16 cellular contexts compared by ENCODE assay signal in genomic region chr20:61908057-61909026, GRCh38.
DNase-seq lines count a peak whose midpoint lies in the region; ATAC-seq, FAIRE-seq and TF ChIP-seq lines count a peak whose summit lies in the region.
"Had no signal": no experiment of that assay in that cellular context is flagged by ENCODE, and none has a peak within 500 bp of the region (broad histone marks: within the 10 kb centered on the region; RNA-seq: fewer than 3 reads in every experiment).

No MANE protein-coding gene starts in this region.

- H3K79me2 ChIP-seq in HepG2 (ENCODE audit: insufficient read depth, low read length), result no peaks in the 10 kb centered on the region

- BruUV-seq in HepG2 (replicated peaks; lab: Mats Ljungman, UMichigan), result no TSS peak
- BruUV-seq in IMR-90 (replicated peaks; lab: Mats Ljungman, UMichigan), result no TSS peak

- no peaks in the 10 kb centered on the region for H3K4me1 ChIP-seq in HepG2 (ENCODE audit: insufficient read depth, low read length)
- no peaks in the 10 kb centered on the region for H3K4me1 ChIP-seq in right lobe of liver
- H3K4me1 ChIP-seq in IMR-90 (ENCODE audit: control insufficient read depth, insufficient read depth, low read length), result no peaks in the 10 kb centered on the region
- peaks cover 0 to 14% (median 0%) of the 10 kb centered on the region in 6 donors for H3K4me1 ChIP-seq in spleen
- no peaks in the 10 kb centered on the region for H3K4me1 ChIP-seq in adrenal gland (replicated peaks in 1 of 2)
- H3K4me1 ChIP-seq: BE2C, HAP-1 had no signal

- TF ChIP-seq EP300 in HepG2 (IDR thresholded peaks at IDR 0.05; ENCODE audit: low read depth in 2 of 2, low read length in 2 of 2) (no peak), HepG2 (CRISPR knock-in tag; IDR thresholded peaks at IDR 0.05; ENCODE audit: borderline replicate concordance) (no peak)

- TF ChIP-seq CTCF in HepG2 (CRISPR knock-in tag; IDR thresholded peaks at IDR 0.05) (no peak), right lobe of liver (IDR thresholded peaks at IDR 0.05) (no peak), IMR-90 (conservative IDR thresholded peaks at IDR 0.05; ENCODE audit: low read depth, low read length) (no peak), glutamatergic neuron (IDR thresholded peaks at IDR 0.05; ENCODE audit: partially characterized antibody, unreplicated experiment) (no peak), spleen (IDR thresholded peaks at IDR 0.05 in 8 of 11, conservative IDR thresholded peaks at IDR 0.05 in 3 of 11) (no peak), adrenal gland (IDR thresholded peaks at IDR 0.05) (no peak)

- H2AK9ac ChIP-seq in IMR-90 (replicated peaks; ENCODE audit: low read depth, low read length, poor library complexity), result no peak overlapping the region

- H2BK20ac ChIP-seq in IMR-90 (ENCODE audit: low read depth, low read length), result no peak overlapping the region

- no peak overlapping the region for H3K23ac ChIP-seq in IMR-90 (ENCODE audit: low read depth, low read length)

- no peak overlapping the region for H3K4ac ChIP-seq in IMR-90 (ENCODE audit: low read depth, low read length)

- no peak overlapping the region for H3K56ac ChIP-seq in IMR-90 (ENCODE audit: extremely low read depth, insufficient read depth, low read length)

- no peak overlapping the region for H4K5ac ChIP-seq in IMR-90 (ENCODE audit: low read depth, low read length)

- intact Hi-C loops in HepG2 (cut with micrococcal nuclease; ENCODE audit: unreplicated experiment) (no loop called here), right lobe of liver (cut with DNase I) (no loop called here), IMR-90 (cut with micrococcal nuclease) (no loop called here), spleen (cut with DNase I; ENCODE audit: low total_unique reads) (no loop called here), adrenal gland (cut with DNase I) (no loop called here)

- in situ Hi-C loops in HepG2 (cut with HindIII; ENCODE audit: extremely low pct_ligation_motif_present, low pct_unique_long_range_greater_than_20kb) (no loop called here), IMR-90 (cut with MboI; ENCODE audit: low sequenced_read_pairs) (no loop called here)

- no peak overlapping the region for H3K9ac ChIP-seq in HepG2 (ENCODE audit: insufficient read depth, low read depth, low read length)
- H3K9ac ChIP-seq in IMR-90 (ENCODE audit: low read depth, low read length), result no peak overlapping the region

- no peaks in the 10 kb centered on the region for H3K9me1 ChIP-seq in IMR-90 (ENCODE audit: insufficient read depth, low read length)

- H3K4me2 ChIP-seq in HepG2 (ENCODE audit: low read depth, low read length) (no peak overlapping the region), IMR-90 (ENCODE audit: low read depth, low read length) (no peak overlapping the region)
- H3K4me2 ChIP-seq: GM23338 had no signal

- peaks cover 6% of the 10 kb centered on the region for H3K36me3 Mint-ChIP-seq in glutamatergic neuron (ENCODE audit: unreplicated experiment)
- H3K36me3 Mint-ChIP-seq: CD8-positive, alpha-beta memory T cell had no signal

- H3K4me3 ChIP-seq in HepG2 (replicated peaks in 1 of 3; ENCODE audit: insufficient read depth in 1 of 3, low read depth in 2 of 3, low read length in 3 of 3) (no peak overlapping the region), right lobe of liver (no peak overlapping the region), IMR-90 (ENCODE audit: insufficient read depth, low read depth, low read length) (no peak overlapping the region), spleen (no peak overlapping the region), adrenal gland (no peak overlapping the region)
- H3K4me3 ChIP-seq: GM23338, HAP-1, K562 had no signal

- H2AFZ ChIP-seq in HepG2 (ENCODE audit: low read length) (no peak overlapping the region), IMR-90 (replicated peaks; ENCODE audit: low read length, poor library complexity) (no peak overlapping the region)
- H2AFZ ChIP-seq: GM23338 had no signal

- no peak overlapping the region for H3K18ac ChIP-seq in IMR-90 (ENCODE audit: low read depth, low read length)

- TF ChIP-seq POLR2A in HepG2 (IDR thresholded peaks at IDR 0.05; ENCODE audit: insufficient read depth in 1 of 2, low read depth in 2 of 2, low read length in 2 of 2) (no peak), right lobe of liver (IDR thresholded peaks at IDR 0.05) (no peak), IMR-90 (IDR thresholded peaks at IDR 0.05; ENCODE audit: low read depth, low read length) (no peak), spleen (IDR thresholded peaks at IDR 0.05) (no peak), adrenal gland (IDR thresholded peaks at IDR 0.05) (no peak)

- POLR2A ChIA-PET in HepG2 (lab: Yijun Ruan, JAX), result no interaction called here
- POLR2A ChIA-PET in IMR-90 (lab: Charles Lee; ENCODE audit: unreplicated experiment), result no interaction called here

- H3K27me3 Mint-ChIP-seq in glutamatergic neuron (ENCODE audit: unreplicated experiment), result peaks cover 2% of the 10 kb centered on the region
- H3K27me3 Mint-ChIP-seq: CD8-positive, alpha-beta memory T cell had no signal

- H4K20me1 ChIP-seq in HepG2 (ENCODE audit: insufficient read depth, low read length), result no peaks in the 10 kb centered on the region
- H4K20me1 ChIP-seq in IMR-90 (ENCODE audit: insufficient read depth, low read length), result no peaks in the 10 kb centered on the region

- no peak overlapping the region for H4K91ac ChIP-seq in IMR-90 (ENCODE audit: insufficient read depth, low read depth, low read length)

- H3K9me3 ChIP-seq in HepG2 (ENCODE audit: low read length) (no peaks in the 10 kb centered on the region), right lobe of liver (no peaks in the 10 kb centered on the region), IMR-90 (ENCODE audit: control insufficient read depth, insufficient read depth, low read length) (peaks cover 6% of the 10 kb centered on the region), spleen (peaks cover 0 to 12% (median 7%) of the 10 kb centered on the region in 8 donors), adrenal gland (replicated peaks in 1 of 3) (no peaks in the 10 kb centered on the region)
- H3K9me3 ChIP-seq: BE2C, HAP-1 had no signal

- no peak overlapping the region for H2AK5ac ChIP-seq in IMR-90 (ENCODE audit: low read depth, low read length)

- H3K9me3 Mint-ChIP-seq in glutamatergic neuron (ENCODE audit: unreplicated experiment), result no peaks in the 10 kb centered on the region
- H3K9me3 Mint-ChIP-seq: CD8-positive, alpha-beta memory T cell; GM23338 had no signal

- H2BK5ac ChIP-seq in IMR-90 (ENCODE audit: low read depth, low read length, poor library complexity, severe bottlenecking), result no peak overlapping the region

- ATAC-seq in HepG2 (no peak), right lobe of liver (no peak), IMR-90 (ENCODE audit: low read depth) (no peak)
- ATAC-seq: GM23338, K562 had no signal

- no peaks in the 10 kb centered on the region for H3K4me1 Mint-ChIP-seq in glutamatergic neuron (ENCODE audit: low read depth, unreplicated experiment)
- H3K4me1 Mint-ChIP-seq: GM23338 had no signal

- H3K4me3 Mint-ChIP-seq in glutamatergic neuron (ENCODE audit: unreplicated experiment), result no peak overlapping the region
- H3K4me3 Mint-ChIP-seq: CD8-positive, alpha-beta memory T cell; GM23338 had no signal

- H3K36me3 ChIP-seq in HepG2 (replicated peaks in 1 of 2; ENCODE audit: control insufficient read depth in 1 of 2, insufficient read depth in 2 of 2, low read length in 2 of 2) (no peaks in the 10 kb centered on the region), right lobe of liver (no peaks in the 10 kb centered on the region), IMR-90 (ENCODE audit: control insufficient read depth, insufficient read depth, low read length) (no peaks in the 10 kb centered on the region), spleen (no peaks in the 10 kb centered on the region), adrenal gland (replicated peaks in 1 of 2) (no peaks in the 10 kb centered on the region)
- H3K36me3 ChIP-seq: BE2C, HAP-1 had no signal

- no peak overlapping the region for H2BK15ac ChIP-seq in IMR-90 (ENCODE audit: low read depth, low read length)

- H3K79me1 ChIP-seq in IMR-90 (ENCODE audit: low read depth in 1 of 2, low read length in 2 of 2), result no peaks in the 10 kb centered on the region

- no peak for TF ChIP-seq RAD21 in HepG2 (CRISPR knock-in tag; IDR thresholded peaks at IDR 0.05)
- TF ChIP-seq RAD21 in IMR-90 (IDR thresholded peaks at IDR 0.05; ENCODE audit: low read length), result no peak

- 37% methylated on average over 34 of the region's 38 CpGs for WGBS in HepG2 (ENCODE audit: low lambda C conversion rate)
- WGBS in right lobe of liver (ENCODE audit: insufficient coverage, low coverage, low lambda C conversion rate, missing lambda C conversion rate), result 57% methylated on average over 23 of the region's 38 CpGs
- 71% methylated on average over 21 of the region's 38 CpGs; no CpG with 5 or more reads in 1 of the 2 experiments for WGBS in IMR-90 (ENCODE audit: extremely low coverage in 2 of 2, insufficient read length in 1 of 2), 2 experiments
- WGBS in spleen, 5 donors, result 83 to 85% (median 84%) methylated on average over 32 to 38 of the region's 38 CpGs
- 76 to 85% (median 80%) methylated on average over 36 to 38 of the region's 38 CpGs for WGBS in adrenal gland, 4 donors

- H3K27ac Mint-ChIP-seq in glutamatergic neuron (ENCODE audit: unreplicated experiment), result no peak overlapping the region

- peaks cover 31 to 83% of the 10 kb centered on the region in 2 experiments for H3K27me3 ChIP-seq in HepG2 (ENCODE audit: control insufficient read depth in 1 of 2, insufficient read depth in 2 of 2, low read length in 2 of 2)
- H3K27me3 ChIP-seq in right lobe of liver, result no peaks in the 10 kb centered on the region
- H3K27me3 ChIP-seq in IMR-90 (ENCODE audit: control insufficient read depth, insufficient read depth, low read length), result no peaks in the 10 kb centered on the region; the same call in 1 of the 2 replicates
- no peaks in the 10 kb centered on the region for H3K27me3 ChIP-seq in spleen (replicated peaks in 1 of 7)
- no peaks in the 10 kb centered on the region for H3K27me3 ChIP-seq in adrenal gland
- H3K27me3 ChIP-seq: BE2C had no signal

- no peak overlapping the region for H2BK120ac ChIP-seq in IMR-90 (ENCODE audit: low read depth, low read length)

- H4K8ac ChIP-seq in IMR-90 (ENCODE audit: low read depth in 2 of 2, low read length in 2 of 2), result no peak overlapping the region

- H3K27ac ChIP-seq in HepG2 (ENCODE audit: extremely low read length, insufficient read depth, low read length) (no peak overlapping the region), right lobe of liver (no peak overlapping the region), IMR-90 (ENCODE audit: insufficient read depth, low read length) (no peak overlapping the region), spleen (no peak overlapping the region), adrenal gland (no peak overlapping the region)

- no peak overlapping the region for H3K14ac ChIP-seq in IMR-90 (replicated peaks; ENCODE audit: low read depth, low read length)

- dilution Hi-C loops in IMR-90 (cut with HindIII; ENCODE audit: low sequenced_read_pairs, unreplicated experiment), result no loop called here

- CTCF ChIA-PET in HepG2 (lab: Yijun Ruan, JAX; ENCODE audit: low intra/inter-chr PET ratio, low total read pairs) (no interaction called here), IMR-90 (lab: Yijun Ruan, JAX) (interaction anchor here (1.1 kb wide), 1 partner anchor 12 kb away, joined by 3 read pairs; no protein-coding TSS in a partner anchor)

- no peak for FAIRE-seq in HepG2 (lab: Jason Lieb, UNC)
- FAIRE-seq: A204.1, GM12891, K562 had no signal

- DNase-seq in HepG2 (ENCODE audit: low spot score) (no peak), right lobe of liver (no peak), IMR-90 (no peak), glutamatergic neuron (peak; percentile 10), spleen (peak; percentile 62), COLO829 (ENCODE audit: low spot score) (no peak), adrenal gland (no peak), cerebellum (ENCODE audit: low spot score) (no peak)
- DNase-seq: BE2C; CD8-positive, alpha-beta memory T cell; DMS 273 treated with DMSO at 0.1 percent for 48 hours had no signal

Comparison
In these comparisons a context has a peak if more than half of its experiments do, and no peak if none do; other contexts are left out.
1. DNase-seq: peak in glutamatergic neuron (single experiment) and spleen (single experiment); none in HepG2 (single experiment), right lobe of liver (0 of 3), IMR-90 (single experiment), COLO829 (single experiment), adrenal gland (0 of 7) and cerebellum (single experiment).